Comparison of ENCODE assay signal across 29 cellular contexts in genomic region chr2:231213931-231214642, GRCh38.
"Had no signal": no experiment of that assay in that cellular context is flagged by ENCODE, and none has a peak within 500 bp of the region (broad histone marks: within the 10 kb centered on the region; RNA-seq: fewer than 3 reads in every experiment).

No MANE protein-coding gene starts in this region.

- H3K9me3 ChIP-seq: gastrocnemius medialis, spleen, thoracic aorta, vagina had no signal

- H3K27ac ChIP-seq: hepatocyte, parathyroid adenoma, spleen, vagina, WERI-Rb-1 had no signal

- H3K4me3 Mint-ChIP-seq: activated T-cell treated with anti-CD3 and anti-CD28 coated beads, Interleukin-2, amount 50 U/mL, for 4 hours; activated T-helper 17 cell treated with anti-CD3 and anti-CD28 coated beads, Interleukin-2, amount 50 U/mL, for 72 hours; central memory CD8-positive, alpha-beta T cell; mesothelial cell of epicardium; naive thymus-derived CD4-positive, alpha-beta T cell; T-helper 1 cell treated with Interleukin-12 subunit alpha and Interleukin-12 subunit beta and Interleukin-4 antibody, amounts not matched to agents 30 μg/mL and 1 μg/mL, for 36 hours; type B pancreatic cell had no signal

- H3K4me2 ChIP-seq: hepatocyte had no signal

- H3K4me3 ChIP-seq: gastrocnemius medialis, hepatocyte, spleen, thoracic aorta, vagina had no signal

- H3K4me1 ChIP-seq: parathyroid adenoma, spleen, vagina had no signal

- H3K27me3 Mint-ChIP-seq: activated T-helper 17 cell treated with anti-CD3 and anti-CD28 coated beads, Interleukin-2, amount 50 U/mL, for 72 hours; central memory CD8-positive, alpha-beta T cell; naive thymus-derived CD4-positive, alpha-beta T cell; type B pancreatic cell had no signal

- H3K9me3 Mint-ChIP-seq: activated T-cell treated with anti-CD3 and anti-CD28 coated beads, Interleukin-2, amount 50 U/mL, for 4 hours; activated T-helper 17 cell treated with anti-CD3 and anti-CD28 coated beads, Interleukin-2, amount 50 U/mL, for 72 hours; central memory CD8-positive, alpha-beta T cell; naive thymus-derived CD4-positive, alpha-beta T cell; T-helper 1 cell treated with Interleukin-12 subunit alpha and Interleukin-12 subunit beta and Interleukin-4 antibody, amounts not matched to agents 30 μg/mL and 1 μg/mL, for 36 hours; type B pancreatic cell had no signal

- H3K4me1 Mint-ChIP-seq: activated T-helper 17 cell treated with anti-CD3 and anti-CD28 coated beads, Interleukin-2, amount 50 U/mL, for 72 hours; central memory CD8-positive, alpha-beta T cell; mesothelial cell of epicardium; naive thymus-derived CD4-positive, alpha-beta T cell had no signal

- H3K36me3 ChIP-seq: gastrocnemius medialis, vagina had no signal

- ATAC-seq: activated CD4-positive, CD25-positive, alpha-beta regulatory T cell treated with anti-CD3 and anti-CD28 coated beads, Interleukin-2, amount 50 U/mL, for 24 hours; activated T-cell treated with anti-CD3 and anti-CD28 coated beads, Interleukin-2, amount 50 U/mL, for 4 hours; activated T-helper 17 cell treated with anti-CD3 and anti-CD28 coated beads, Interleukin-2, amount 50 U/mL, for 72 hours; gastrocnemius medialis; left cardiac atrium; naive thymus-derived CD4-positive, alpha-beta T cell; right cardiac atrium; stimulated activated naive CD8-positive, alpha-beta T cell treated with anti-CD3 and anti-CD28 coated beads, Interleukin-15, Interleukin-2, amounts not matched to agents 100 U/mL and 50 U/mL, for 24 hours had no signal

- H3K27ac Mint-ChIP-seq: activated T-helper 17 cell treated with anti-CD3 and anti-CD28 coated beads, Interleukin-2, amount 50 U/mL, for 72 hours; mesothelial cell of epicardium; naive thymus-derived CD4-positive, alpha-beta T cell; T-helper 1 cell treated with Interleukin-12 subunit alpha and Interleukin-12 subunit beta and Interleukin-4 antibody, amounts not matched to agents 30 μg/mL and 1 μg/mL, for 36 hours; type B pancreatic cell had no signal

- DNase-seq: activated CD4-positive, alpha-beta T cell treated with anti-CD3 and anti-CD28 coated beads for 48 hours; activated CD4-positive, alpha-beta T cell treated with anti-CD3 and anti-CD28 coated beads, Interleukin-2, amount 50 U/mL, for 48 hours; activated gamma-delta T cell treated with Interleukin-2 at 50 U/mL for 16 hours; activated naive CD4-positive, alpha-beta T cell treated with anti-CD3 and anti-CD28 coated beads, Interleukin-2, amount 50 U/mL, for 16 hours; activated T-cell treated with anti-CD3 and anti-CD28 coated beads, Interleukin-2, amount 50 U/mL, for 4 hours; amniotic stem cell; dermis blood vessel endothelial cell; effector CD8-positive, alpha-beta T cell; gastrocnemius medialis; islet precursor cell; left cardiac atrium; mammary epithelial cell; naive thymus-derived CD4-positive, alpha-beta T cell; right cardiac atrium; spleen; stimulated activated naive CD8-positive, alpha-beta T cell treated with anti-CD3 and anti-CD28 coated beads, Interleukin-15, Interleukin-2, amounts not matched to agents 100 U/mL and 50 U/mL, for 24 hours; SW 1271; T-helper 9 cell; WERI-Rb-1 had no signal

- H3K9ac ChIP-seq: parathyroid adenoma had no signal

- H3K27me3 ChIP-seq: gastrocnemius medialis, hepatocyte, spleen, vagina had no signal
